ENCODE assay signal across 14 cellular contexts in the genomic region with DNA sequence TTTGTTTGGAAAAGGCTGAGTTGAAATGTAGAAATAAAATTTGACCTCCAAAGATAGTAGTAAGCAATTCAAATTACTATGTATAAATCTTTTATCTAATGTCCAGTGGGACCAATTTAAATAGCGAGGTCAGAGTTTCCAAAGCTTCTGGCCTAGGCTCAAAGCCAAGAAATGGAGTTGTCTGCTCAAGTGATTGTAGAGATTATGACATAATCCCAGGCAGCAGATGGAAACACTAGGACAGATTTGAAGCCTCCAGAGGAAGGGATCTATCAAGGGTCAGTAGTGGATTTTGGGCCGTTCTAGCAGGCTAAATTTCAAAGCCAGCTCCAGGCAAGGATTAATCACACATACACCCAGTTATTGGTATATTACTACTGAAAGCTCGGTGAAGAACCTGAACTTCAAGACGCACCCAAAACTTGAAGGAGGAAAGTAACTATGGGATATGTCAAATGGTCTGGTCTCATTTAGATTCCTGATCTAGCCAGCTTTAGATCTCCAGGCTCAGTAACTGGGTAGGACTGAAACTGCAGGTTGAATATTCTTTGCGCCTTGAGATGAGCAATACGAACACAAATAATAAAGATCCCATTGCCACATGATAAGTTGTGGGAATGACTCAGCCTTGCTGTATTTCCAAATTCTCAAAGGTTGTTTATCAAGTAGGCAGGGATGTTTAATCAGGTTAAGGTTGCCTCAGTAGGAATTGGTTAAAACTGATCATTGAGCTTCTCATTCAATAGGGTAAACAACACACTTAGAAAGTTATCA.
"Had no signal": no experiment of that assay in that cellular context is flagged by ENCODE, and none has a peak within 500 bp of the region (broad histone marks: within the 10 kb centered on the region; RNA-seq: fewer than 3 reads in every experiment).

No MANE protein-coding gene starts in this region.

- H3K9me3 ChIP-seq: neutrophil, pancreas, thyroid gland had no signal

- DNase-seq: activated CD4-positive, alpha-beta memory T cell treated with anti-CD3 and anti-CD28 coated beads, Interleukin-2, amount 10 ng/mL, durations not matched to agents 7 days and 5 days; activated CD8-positive, alpha-beta memory T cell treated with anti-CD3 and anti-CD28 coated beads, Interleukin-2, amount 10 ng/mL, durations not matched to agents 7 days and 5 days; amniotic stem cell; dermis blood vessel endothelial cell; effector memory CD4-positive, alpha-beta T cell; pancreas; stimulated activated naive B cell treated with anti-CD40 and anti-IgM and Interleukin-4, amounts not matched to agents 10 μg/mL and 1 μg/mL and 100 μg/mL, for 72 hours; thyroid gland had no signal

- H3K36me3 ChIP-seq: gastroesophageal sphincter, heart left ventricle, neutrophil, pancreas, thyroid gland had no signal

- ATAC-seq: activated CD8-positive, alpha-beta memory T cell treated with anti-CD3 and anti-CD28 coated beads, Interleukin-2, amount 10 ng/mL, durations not matched to agents 7 days and 5 days; gastroesophageal sphincter; natural killer cell treated with Interleukin-12 subunit alpha and Interleukin-12 subunit beta and Interleukin-15 and Interleukin-18, amount 100 ng/mL, for 72 hours; pancreas; stimulated activated naive B cell treated with anti-CD40 and anti-IgM and Interleukin-4, amounts not matched to agents 10 μg/mL and 1 μg/mL and 100 μg/mL, for 72 hours had no signal

- H3K27me3 ChIP-seq: gastroesophageal sphincter, heart left ventricle, neutrophil, pancreas, thyroid gland had no signal

- H3K4me3 ChIP-seq: gastroesophageal sphincter, heart left ventricle, pancreas, thyroid gland had no signal

- FAIRE-seq: endothelial cell of umbilical vein, pancreas, TTC549 had no signal

- H3K27ac ChIP-seq: gastroesophageal sphincter, heart left ventricle, neutrophil, pancreas, thyroid gland had no signal

- H3K4me1 ChIP-seq: gastroesophageal sphincter, pancreas, thyroid gland had no signal
